16 cellular contexts compared by ENCODE assay signal in genomic region chr3:168089179-168089771, GRCh38.
"Had no signal": no experiment of that assay in that cellular context is flagged by ENCODE, and none has a peak within 500 bp of the region (broad histone marks: within the 10 kb centered on the region; RNA-seq: fewer than 3 reads in every experiment).

No MANE protein-coding gene starts in this region.

- ATAC-seq: activated T-cell treated with anti-CD3 and anti-CD28 coated beads, Interleukin-2, amount 50 U/mL, for 72 hours had no signal

- H3K9me3 ChIP-seq: ascending aorta, breast epithelium, tibial nerve, uterus had no signal

- H3K27ac ChIP-seq: ascending aorta, breast epithelium, tibial nerve, uterus had no signal

- H3K27ac Mint-ChIP-seq: activated CD4-positive, alpha-beta T cell treated with anti-CD3 and anti-CD28 coated beads, Interleukin-2, amount 10 ng/mL, durations not matched to agents 7 days and 5 days; activated T-cell treated with anti-CD3 and anti-CD28 coated beads, Interleukin-2, amount 50 U/mL, for 72 hours; dendritic cell treated with granulocyte-macrophage colony-stimulating factor and Interleukin-4, amounts not matched to agents 40 ng/mL and 50 ng/mL, for 4 days; nephron progenitor cell had no signal

- H3K4me3 Mint-ChIP-seq: activated CD4-positive, alpha-beta T cell treated with anti-CD3 and anti-CD28 coated beads, Interleukin-2, amount 10 ng/mL, durations not matched to agents 7 days and 5 days; activated T-cell treated with anti-CD3 and anti-CD28 coated beads, Interleukin-2, amount 50 U/mL, for 72 hours; dendritic cell treated with granulocyte-macrophage colony-stimulating factor and Interleukin-4, amounts not matched to agents 40 ng/mL and 50 ng/mL, for 4 days; nephron progenitor cell had no signal

- DNase-seq: activated CD4-positive, alpha-beta T cell treated with anti-CD3 and anti-CD28 coated beads, Interleukin-2, amount 10 ng/mL, durations not matched to agents 7 days and 5 days; activated effector memory CD4-positive, alpha-beta T cell treated with anti-CD3 and anti-CD28 coated beads, Interleukin-2, amount 50 U/mL, for 16 hours; activated naive CD4-positive, alpha-beta T cell treated with anti-CD3 and anti-CD28 coated beads, Interleukin-2, amount 50 U/mL, for 16 hours; activated T-cell treated with anti-CD3 and anti-CD28 coated beads, Interleukin-2, amount 50 U/mL, for 72 hours; effector memory CD4-positive, alpha-beta T cell; hippocampal formation; islet precursor cell; nephron progenitor cell; retina; stimulated activated naive CD4-positive, alpha-beta T cell treated with Interleukin-2 at 50 U/mL for 16 hours; uterus had no signal

- H3K27me3 ChIP-seq: ascending aorta, breast epithelium, tibial nerve, uterus had no signal

- H3K36me3 ChIP-seq: ascending aorta, breast epithelium, tibial nerve, uterus had no signal

- H3K4me3 ChIP-seq: ascending aorta, breast epithelium, lung, tibial nerve, uterus had no signal

- H3K27me3 Mint-ChIP-seq: dendritic cell treated with granulocyte-macrophage colony-stimulating factor and Interleukin-4, amounts not matched to agents 40 ng/mL and 50 ng/mL, for 4 days had no signal

- H3K9me3 Mint-ChIP-seq: activated CD4-positive, alpha-beta T cell treated with anti-CD3 and anti-CD28 coated beads, Interleukin-2, amount 10 ng/mL, durations not matched to agents 7 days and 5 days; activated T-cell treated with anti-CD3 and anti-CD28 coated beads, Interleukin-2, amount 50 U/mL, for 72 hours; dendritic cell treated with granulocyte-macrophage colony-stimulating factor and Interleukin-4, amounts not matched to agents 40 ng/mL and 50 ng/mL, for 4 days had no signal
